8 cellular contexts compared by ENCODE assay signal in the genomic region with DNA sequence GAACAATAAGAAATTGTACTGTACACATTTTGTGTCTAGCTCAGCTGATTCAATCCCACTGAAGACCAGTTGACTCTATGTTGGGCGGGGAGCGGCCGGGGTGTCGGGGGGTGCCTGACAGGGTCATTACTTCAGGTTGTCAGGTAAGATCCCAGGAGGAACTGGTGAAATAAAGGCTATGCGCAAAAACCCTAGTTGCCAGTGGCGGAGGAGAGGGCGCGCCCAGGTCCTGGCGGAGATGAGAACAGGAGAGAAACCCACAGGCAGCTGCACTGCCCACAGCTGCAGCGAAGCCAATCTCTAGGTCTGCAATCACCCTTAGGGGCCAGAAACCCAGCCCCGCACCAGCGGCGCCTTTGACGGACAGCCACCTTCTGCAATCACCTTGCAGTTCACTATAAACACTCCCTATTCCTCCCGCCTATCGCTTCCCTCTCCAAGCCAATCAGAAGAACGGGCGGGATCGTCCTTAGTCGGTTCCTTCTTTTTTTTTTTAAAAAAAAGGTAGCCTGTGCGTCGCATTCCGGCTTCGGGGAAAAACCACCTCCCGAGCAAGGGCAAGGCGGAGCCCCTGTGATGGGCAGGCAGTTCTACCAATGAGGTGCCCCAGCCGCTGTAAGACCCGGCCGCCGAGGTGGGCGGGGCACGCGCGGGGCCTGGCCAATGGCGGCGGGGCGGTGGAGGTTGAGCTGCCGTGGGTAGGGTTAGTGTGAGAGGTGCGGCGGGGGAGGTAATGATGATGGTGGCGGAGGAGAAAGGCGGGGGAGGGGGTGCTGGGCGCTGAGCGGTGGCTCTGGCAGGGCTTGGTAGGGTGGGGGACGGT. TPM values are rescaled to one million over a fixed set of nuclear protein-coding genes. Genes with fewer than 3 reads are reported as not detected.
DNase-seq lines count a peak whose midpoint lies in the region; ATAC-seq and TF ChIP-seq lines count a peak whose summit lies in the region.

A gene (plus strand): TSS at position 707 of the 823 bp plus-strand sequence. CDS start 1,479 bp downstream, outside the sequence.

- H3K79me2 ChIP-seq in SU-DHL-6 (ENCODE audit: insufficient read depth, low read length), result peaks cover 17% of the 10 kb centered on the region
- peaks cover 41% of the 10 kb centered on the region for H3K79me2 ChIP-seq in osteoblast (ENCODE audit: insufficient read depth, low read length)

- H3K4me3 ChIP-seq in SU-DHL-6 (ENCODE audit: insufficient read depth, low read length, poor library complexity, severe bottlenecking) (peak within 1 kb of the TSS; percentile 61), osteoblast (ENCODE audit: insufficient read depth, low read length) (peak within 1 kb of the TSS; percentile 85), thoracic aorta (peak within 1 kb of the TSS; percentile 88)

- H4K20me1 ChIP-seq in SU-DHL-6 (ENCODE audit: low read depth, low read length) (no peaks in the 10 kb centered on the region), osteoblast (ENCODE audit: insufficient read depth, low read length) (peaks cover 5% of the 10 kb centered on the region)

- H2AFZ ChIP-seq in SU-DHL-6 (ENCODE audit: low read depth, low read length, severe bottlenecking), result peak within 1 kb of the TSS; percentile 79
- H2AFZ ChIP-seq in osteoblast (ENCODE audit: low read length), result peak within 1 kb of the TSS; percentile 90

- H3K36me3 ChIP-seq in SU-DHL-6 (ENCODE audit: low read length), result no peaks in the 10 kb centered on the region; the same call in 1 of the 2 replicates
- peaks cover 19% of the 10 kb centered on the region for H3K36me3 ChIP-seq in osteoblast (ENCODE audit: insufficient read depth, low read length)
- H3K36me3 ChIP-seq in thoracic aorta, result no peaks in the 10 kb centered on the region

- DNase-seq in NCI-H128 (lab: John Stamatoyannopoulos, UW; ENCODE audit: unreplicated experiment) (peak; percentile 97), glutamatergic neuron (peak; percentile 99), osteoblast (ENCODE audit: insufficient read length, low spot score, missing footprints) (peak; percentile 98), thoracic aorta (ENCODE audit: low spot score) (peak; percentile 94)
- peak; percentile 99 for DNase-seq in activated naive CD8-positive, alpha-beta T cell treated with anti-CD3 and anti-CD28 coated beads, Interleukin-2, amount 10 ng/mL, durations not matched to agents 7 days and 5 days

- peaks cover 26% of the 10 kb centered on the region for H3K4me1 Mint-ChIP-seq in activated naive CD8-positive, alpha-beta T cell treated with anti-CD3 and anti-CD28 coated beads, Interleukin-2, amount 10 ng/mL, durations not matched to agents 7 days and 5 days
- peaks cover 12% of the 10 kb centered on the region for H3K4me1 Mint-ChIP-seq in glutamatergic neuron (ENCODE audit: low read depth, unreplicated experiment)

- H3K4me2 ChIP-seq in SU-DHL-6 (ENCODE audit: low read depth, low read length, poor library complexity, severe bottlenecking) (peak within 1 kb of the TSS; percentile 94), osteoblast (ENCODE audit: insufficient read depth, low read length) (peak within 1 kb of the TSS; percentile 93)

- H3K27me3 ChIP-seq in SU-DHL-6 (ENCODE audit: low read length) (no peaks in the 10 kb centered on the region), osteoblast (ENCODE audit: insufficient read depth, low read length) (no peaks in the 10 kb centered on the region), thoracic aorta (replicated peaks; ENCODE audit: insufficient read depth) (no peaks in the 10 kb centered on the region)

- ATAC-seq in HG02678 (IDR thresholded peaks at IDR 0.05; ENCODE audit: unreplicated experiment) (peak; percentile 92), thoracic aorta (ENCODE audit: insufficient number of reproducible peaks, low FRiP score, low read depth) (peak; percentile 99)
- ATAC-seq in activated naive CD8-positive, alpha-beta T cell treated with anti-CD3 and anti-CD28 coated beads, Interleukin-2, amount 10 ng/mL, durations not matched to agents 7 days and 5 days (ENCODE audit: low read depth), result peak; percentile 94

- no peaks in the 10 kb centered on the region for H3K9me3 ChIP-seq in SU-DHL-6 (ENCODE audit: insufficient read depth, low read length)
- H3K9me3 ChIP-seq in osteoblast (ENCODE audit: low read depth, low read length), result no peaks in the 10 kb centered on the region
- H3K9me3 ChIP-seq in thoracic aorta, result no peaks in the 10 kb centered on the region

- peaks cover 16% of the 10 kb centered on the region for H3K27me3 Mint-ChIP-seq in activated naive CD8-positive, alpha-beta T cell treated with anti-CD3 and anti-CD28 coated beads, Interleukin-2, amount 10 ng/mL, durations not matched to agents 7 days and 5 days
- peaks cover 3% of the 10 kb centered on the region for H3K27me3 Mint-ChIP-seq in glutamatergic neuron (ENCODE audit: unreplicated experiment)

- peak within 1 kb of the TSS; percentile 81 for H3K27ac Mint-ChIP-seq in activated naive CD8-positive, alpha-beta T cell treated with anti-CD3 and anti-CD28 coated beads, Interleukin-2, amount 10 ng/mL, durations not matched to agents 7 days and 5 days
- H3K27ac Mint-ChIP-seq in glutamatergic neuron (ENCODE audit: unreplicated experiment), result peak within 1 kb of the TSS; percentile 96

- H3K36me3 Mint-ChIP-seq in activated naive CD8-positive, alpha-beta T cell treated with anti-CD3 and anti-CD28 coated beads, Interleukin-2, amount 10 ng/mL, durations not matched to agents 7 days and 5 days, result peaks cover 15% of the 10 kb centered on the region
- H3K36me3 Mint-ChIP-seq in glutamatergic neuron (ENCODE audit: unreplicated experiment), result peaks cover 4% of the 10 kb centered on the region

- H3F3A ChIP-seq in SU-DHL-6 (ENCODE audit: insufficient read depth), result no peaks in the 10 kb centered on the region

- H3K9ac ChIP-seq in SU-DHL-6 (ENCODE audit: low read length), result peak within 1 kb of the TSS; percentile 63

- H3K27ac ChIP-seq in SU-DHL-6 (ENCODE audit: low read depth, low read length), result 0 out of 2 replicates have a peak within 1 kb of the TSS, but pooled peaks have one; percentile 27
- peak within 1 kb of the TSS; percentile 77 for H3K27ac ChIP-seq in osteoblast (ENCODE audit: low read depth, low read length)
- H3K27ac ChIP-seq in thoracic aorta, result peak within 1 kb of the TSS; percentile 56 to 81

- H3K9me2 ChIP-seq in SU-DHL-6 (replicated peaks; ENCODE audit: insufficient read depth, low read length), result no peaks in the 10 kb centered on the region

- peak; percentile 60 for TF ChIP-seq POLR2A in GM10847 (IDR thresholded peaks at IDR 0.05; ENCODE audit: extremely low read depth, insufficient read length)

- peak within 1 kb of the TSS; percentile 85 for H3K4me3 Mint-ChIP-seq in activated naive CD8-positive, alpha-beta T cell treated with anti-CD3 and anti-CD28 coated beads, Interleukin-2, amount 10 ng/mL, durations not matched to agents 7 days and 5 days
- H3K4me3 Mint-ChIP-seq in glutamatergic neuron (ENCODE audit: unreplicated experiment), result peak within 1 kb of the TSS; percentile 94

- no peak for TF ChIP-seq CTCF in SU-DHL-6 (IDR thresholded peaks at IDR 0.05; ENCODE audit: insufficient read depth, low read length, poor library complexity, severe bottlenecking)
- no peak for TF ChIP-seq CTCF in glutamatergic neuron (IDR thresholded peaks at IDR 0.05; ENCODE audit: partially characterized antibody, unreplicated experiment)
- no peak for TF ChIP-seq CTCF in osteoblast (IDR thresholded peaks at IDR 0.05; ENCODE audit: extremely low read depth, low read depth, low read length)
- no peak for TF ChIP-seq CTCF in thoracic aorta (IDR thresholded peaks at IDR 0.05)

- H3K9me3 Mint-ChIP-seq in activated naive CD8-positive, alpha-beta T cell treated with anti-CD3 and anti-CD28 coated beads, Interleukin-2, amount 10 ng/mL, durations not matched to agents 7 days and 5 days, result peaks cover 6% of the 10 kb centered on the region
- H3K9me3 Mint-ChIP-seq in glutamatergic neuron (ENCODE audit: unreplicated experiment), result peaks cover 6% of the 10 kb centered on the region

- POLR2A ChIA-PET in activated naive CD8-positive, alpha-beta T cell treated with anti-CD3 and anti-CD28 coated beads, Interleukin-2, amount 10 ng/mL, durations not matched to agents 7 days and 5 days (lab: Charles Lee), result interaction anchor here (0.5 to 1.1 kb wide), 4 partner anchors 94 to 883 kb away, joined by 3 to 7 read pairs (median 4); a partner anchor contains a TSS

- peaks cover 20% of the 10 kb centered on the region for H3K4me1 ChIP-seq in osteoblast (ENCODE audit: insufficient read depth, low read length)
- peaks cover 17 to 32% of the 10 kb centered on the region in 2 donors for H3K4me1 ChIP-seq in thoracic aorta (ENCODE audit: control insufficient read depth in 1 of 2, low read depth in 2 of 2)

RNA-seq across cellular contexts. Expression of the gene that starts here (rescaled TPM):
- total RNA-seq in activated naive CD8-positive, alpha-beta T cell treated with anti-CD3 and anti-CD28 coated beads, Interleukin-2, amount 10 ng/mL, durations not matched to agents 7 days and 5 days, result 10 to 100 TPM; 25.2 to 27.2 TPM
- total RNA-seq in glutamatergic neuron (ENCODE audit: unreplicated experiment) (63.4 TPM), osteoblast (81.0 and 96.3 TPM in 2 replicates), thoracic aorta (10 to 100 TPM; 28.4 to 67.7 TPM)

Comparison
In these comparisons a context has a peak if more than half of its experiments do, and no peak if none do; other contexts are left out.
1. Peak in every context shown above with its lines: DNase-seq, ATAC-seq, H3K4me3 ChIP-seq and H3K27ac ChIP-seq.
2. H3K27ac ChIP-seq: peak in every context shown above with its lines; median percentile 77 in osteoblast; 68 in thoracic aorta; 27 in SU-DHL-6.